In the genomic region with DNA sequence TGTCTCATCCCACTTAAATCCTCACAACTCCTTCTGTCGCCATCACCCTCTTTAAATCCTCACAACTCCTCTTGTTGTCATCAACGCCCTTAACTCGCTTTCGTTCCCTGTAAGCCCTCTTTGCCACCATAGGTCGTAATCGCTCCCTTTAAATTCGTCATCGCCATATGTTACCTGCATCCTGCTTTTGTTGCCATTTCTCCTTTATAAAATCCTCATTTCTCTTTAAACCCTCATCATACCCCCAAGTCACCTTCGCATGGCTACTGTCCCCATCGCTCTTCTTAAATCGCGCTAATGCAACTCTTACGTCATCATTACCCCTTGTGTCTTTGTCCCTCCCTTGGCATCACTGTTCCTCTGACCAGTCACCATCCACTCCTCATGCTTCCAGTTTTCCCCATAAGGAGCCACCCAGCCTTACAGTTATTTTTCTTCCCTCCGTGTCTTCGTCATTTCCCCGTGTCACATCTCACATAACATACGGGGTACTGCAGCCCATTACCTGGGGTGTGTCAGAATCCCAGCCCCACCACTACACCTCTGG, we compare ENCODE assay signal across 8 cellular contexts. TPM values are rescaled to one million over a fixed set of nuclear protein-coding genes. Genes with fewer than 3 reads are reported as not detected.
DNase-seq lines count a peak whose midpoint lies in the region; ATAC-seq and TF ChIP-seq lines count a peak whose summit lies in the region.

No MANE protein-coding gene starts in this region.

- H3K9me3 Mint-ChIP-seq in activated CD8-positive, alpha-beta T cell treated with anti-CD3 and anti-CD28 coated beads for 36 hours: no peaks in the 10 kb centered on the region

- peaks cover 2% of the 10 kb centered on the region for H3K36me3 Mint-ChIP-seq in activated CD8-positive, alpha-beta T cell treated with anti-CD3 and anti-CD28 coated beads for 36 hours (ENCODE audit: low read depth)

- H3K9me3 ChIP-seq in gastroesophageal sphincter: no peaks in the 10 kb centered on the region

- POLR2A ChIA-PET in activated CD8-positive, alpha-beta T cell treated with anti-CD3 and anti-CD28 coated beads for 36 hours (lab: Charles Lee): no interaction called here

- peak; percentile 10 for DNase-seq in activated CD4-positive, alpha-beta T cell treated with anti-CD3 and anti-CD28 coated beads for 48 hours
- no peak for DNase-seq in activated CD4-positive, alpha-beta T cell treated with anti-CD3 and anti-CD28 coated beads for 1 hour
- DNase-seq in NCI-H1105 (lab: John Stamatoyannopoulos, UW) (peak; percentile 22), retina (peak; percentile 45), iPS-NIHi7 (ENCODE audit: extremely low spot score) (no peak)
- peak; percentile 19 for DNase-seq in activated CD8-positive, alpha-beta T cell treated with anti-CD3 and anti-CD28 coated beads for 36 hours

- H3K27ac Mint-ChIP-seq in activated CD8-positive, alpha-beta T cell treated with anti-CD3 and anti-CD28 coated beads for 36 hours: peak overlapping the region; percentile 84

- intact Hi-C loops in activated CD8-positive, alpha-beta T cell treated with anti-CD3 and anti-CD28 coated beads for 36 hours (cut with micrococcal nuclease): no loop called here

- H3K36me3 ChIP-seq in gastroesophageal sphincter: peaks cover 0 to 22% of the 10 kb centered on the region in 2 donors

- peaks cover 0 to 40% (median 9%) of the 10 kb centered on the region in 3 donors for H3K4me1 ChIP-seq in gastroesophageal sphincter

- H3K27me3 ChIP-seq in gastroesophageal sphincter: no peaks in the 10 kb centered on the region

- H3K4me1 Mint-ChIP-seq in activated CD8-positive, alpha-beta T cell treated with anti-CD3 and anti-CD28 coated beads for 36 hours (ENCODE audit: low read depth): peaks cover 29% of the 10 kb centered on the region

- no peak for TF ChIP-seq CTCF in activated CD8-positive, alpha-beta T cell treated with anti-CD3 and anti-CD28 coated beads for 36 hours (IDR thresholded peaks at IDR 0.05)
- no peak for TF ChIP-seq CTCF in gastroesophageal sphincter (IDR thresholded peaks at IDR 0.05)

- TF ChIP-seq EP300 in gastroesophageal sphincter (IDR thresholded peaks at IDR 0.05): no peak

- no peak for ATAC-seq in activated CD8-positive, alpha-beta T cell treated with anti-CD3 and anti-CD28 coated beads for 36 hours
- ATAC-seq in gastroesophageal sphincter: no peak
- no peak for ATAC-seq in HG03159 (IDR thresholded peaks at IDR 0.05; ENCODE audit: unreplicated experiment)

- peak overlapping the region; percentile 47 to 88 (median 85) for H3K27ac ChIP-seq in gastroesophageal sphincter

- 9 to 15% methylated on average over 17 of the region's 17 CpGs for WGBS in gastroesophageal sphincter (ENCODE audit: low coverage in 1 of 2), 2 donors

- peak overlapping the region; percentile 84 for H3K4me3 Mint-ChIP-seq in activated CD8-positive, alpha-beta T cell treated with anti-CD3 and anti-CD28 coated beads for 36 hours

- CTCF ChIA-PET in activated CD8-positive, alpha-beta T cell treated with anti-CD3 and anti-CD28 coated beads for 36 hours (lab: Charles Lee): no interaction called here

- H3K27me3 Mint-ChIP-seq in activated CD8-positive, alpha-beta T cell treated with anti-CD3 and anti-CD28 coated beads for 36 hours: no peaks in the 10 kb centered on the region

- peak overlapping the region; percentile 68 to 81 for H3K4me3 ChIP-seq in gastroesophageal sphincter

- no peak for TF ChIP-seq POLR2A in gastroesophageal sphincter (IDR thresholded peaks at IDR 0.05)

RNA-seq across cellular contexts. Expression of gene PLD3, which starts 0.5 kb away (rescaled TPM):
- 10 to 100 TPM; 54.4 to 56.7 TPM for total RNA-seq in activated CD8-positive, alpha-beta T cell treated with anti-CD3 and anti-CD28 coated beads for 36 hours
- total RNA-seq in gastroesophageal sphincter: 100 to 1,000 TPM; 237 to 302 (median 266) TPM

RNA-seq across cellular contexts. Expression of gene C19orf47, which starts 0.8 kb away (rescaled TPM):
- 10 to 100 TPM; 17.5 to 18.0 TPM for total RNA-seq in activated CD8-positive, alpha-beta T cell treated with anti-CD3 and anti-CD28 coated beads for 36 hours
- total RNA-seq in gastroesophageal sphincter: 10 to 100 TPM in 3 of 4 donors, 1 to 10 TPM in 1; 10.0 to 29.7 (median 19.2) TPM

RNA-seq across cellular contexts. Expression of gene HIPK4, which starts 40.9 kb away (rescaled TPM):
- total RNA-seq in activated CD8-positive, alpha-beta T cell treated with anti-CD3 and anti-CD28 coated beads for 36 hours: not detected
- 1 to 10 TPM in 1 of 4 donors, under 1 TPM in 1, not detected in 2; 0.19 to 1.1 TPM for total RNA-seq in gastroesophageal sphincter

Comparison
In these comparisons a context has a peak if more than half of its experiments do, and no peak if none do; other contexts are left out.
1. DNase-seq: peak in activated CD4-positive, alpha-beta T cell treated with anti-CD3 and anti-CD28 coated beads for 48 hours (single experiment), NCI-H1105 (single experiment), activated CD8-positive, alpha-beta T cell treated with anti-CD3 and anti-CD28 coated beads for 36 hours (single experiment) and retina (single experiment); none in activated CD4-positive, alpha-beta T cell treated with anti-CD3 and anti-CD28 coated beads for 1 hour (single experiment) and iPS-NIHi7 (single experiment).
2. RNA of gene PLD3, which starts 0.5 kb away (total RNA-seq): 237 to 302 TPM in gastroesophageal sphincter; 54.4 to 56.7 TPM in activated CD8-positive, alpha-beta T cell treated with anti-CD3 and anti-CD28 coated beads for 36 hours; every median in the first group is over 4 times any median in the second.